9 cellular contexts compared by ENCODE assay signal in the genomic region with DNA sequence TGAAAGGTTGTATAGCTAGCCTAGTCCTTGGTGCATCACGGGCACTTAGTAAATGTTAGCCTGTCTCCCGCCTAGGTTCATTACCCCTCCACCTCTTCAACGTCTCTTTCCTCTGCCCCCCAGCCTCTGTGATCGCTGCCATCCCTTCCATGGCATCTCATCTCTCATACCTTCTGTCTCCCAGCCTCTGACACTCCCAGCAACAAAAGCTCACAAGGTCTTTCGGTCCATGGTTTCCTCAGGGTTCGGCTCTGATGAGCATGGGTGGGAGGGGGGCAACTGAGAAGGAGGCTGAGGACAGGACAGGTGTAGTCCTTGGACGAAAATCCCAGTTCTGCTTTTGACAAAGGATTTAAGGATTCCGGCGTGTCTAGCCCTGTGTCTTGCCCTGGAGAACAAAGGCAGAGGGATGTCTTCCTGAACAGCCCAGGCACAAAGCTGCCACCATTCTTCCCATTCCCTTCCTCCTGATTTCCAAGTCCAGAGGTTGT. TPM values are rescaled to one million over a fixed set of nuclear protein-coding genes. Genes with fewer than 3 reads are reported as not detected.
DNase-seq lines count a peak whose midpoint lies in the region; ATAC-seq, FAIRE-seq and TF ChIP-seq lines count a peak whose summit lies in the region.
"Had no signal": no experiment of that assay in that cellular context is flagged by ENCODE, and none has a peak within 500 bp of the region (broad histone marks: within the 10 kb centered on the region; RNA-seq: fewer than 3 reads in every experiment).

No MANE protein-coding gene starts in this region.

- no CpG with 5 or more reads among the region's 9 CpGs for WGBS in neuronal stem cell (ENCODE audit: extremely low coverage in 2 of 2, insufficient read length in 2 of 2, insufficient replicate concordance in 1 of 2), 2 donors

- H3K27ac Mint-ChIP-seq in IgD-negative memory B cell: peak overlapping the region; percentile 81 to 96 (median 90)
- peak overlapping the region; percentile 45 for H3K27ac Mint-ChIP-seq in central memory CD8-positive, alpha-beta T cell (ENCODE audit: low read depth)

- peak overlapping the region; percentile 56 for H3K27ac ChIP-seq in 22Rv1
- H3K27ac ChIP-seq in neuronal stem cell (replicated peaks; ENCODE audit: low read length): no peak overlapping the region

- no peak overlapping the region for H2BK12ac ChIP-seq in neuronal stem cell (ENCODE audit: low read length)

- H3K14ac ChIP-seq in neuronal stem cell (ENCODE audit: low read length): no peak overlapping the region

- no peaks in the 10 kb centered on the region for H3K36me3 ChIP-seq in neuronal stem cell (replicated peaks in 1 of 2; ENCODE audit: control insufficient read depth in 2 of 2, insufficient read depth in 2 of 2, low read length in 2 of 2)

- peaks cover 45 to 62% (median 59%) of the 10 kb centered on the region in 3 donors for H3K4me1 Mint-ChIP-seq in IgD-negative memory B cell
- H3K4me1 Mint-ChIP-seq in central memory CD8-positive, alpha-beta T cell: peaks cover 70% of the 10 kb centered on the region

- no peak overlapping the region for H2AK5ac ChIP-seq in neuronal stem cell (ENCODE audit: low read depth, low read length)

- no peak overlapping the region for H3K23ac ChIP-seq in neuronal stem cell (ENCODE audit: low read depth, low read length, poor library complexity)

- TF ChIP-seq CTCF in 22Rv1 (IDR thresholded peaks at IDR 0.05) (no peak), D721Med (IDR thresholded peaks at IDR 0.05; ENCODE audit: insufficient read depth, missing control alignments) (no peak)

- ATAC-seq in central memory CD8-positive, alpha-beta T cell (replicated peaks; ENCODE audit: extremely low read depth, poor library complexity, severe bottlenecking): no peak
- no peak for ATAC-seq in HG03097 (IDR thresholded peaks at IDR 0.05; ENCODE audit: low FRiP score, unreplicated experiment)
- ATAC-seq in SK-N-SH treated with all-trans-retinoic acid at 6 μM for 48 hours: no peak

- no peak overlapping the region for H3K4me2 ChIP-seq in neuronal stem cell (ENCODE audit: insufficient read depth, low read length, poor library complexity, severe bottlenecking)

- no peak overlapping the region for H3K9ac ChIP-seq in neuronal stem cell (ENCODE audit: low read depth, low read length, poor library complexity)

- peaks cover 12 to 20% of the 10 kb centered on the region in 2 donors for H3K4me1 ChIP-seq in neuronal stem cell (ENCODE audit: control insufficient read depth in 2 of 2, insufficient read depth in 1 of 2, low read depth in 1 of 2, low read length in 2 of 2)

- H3K4ac ChIP-seq in neuronal stem cell (ENCODE audit: low read length): no peak overlapping the region

- no peak for FAIRE-seq in D721Med (lab: Jason Lieb, UNC)

- H4K8ac ChIP-seq in neuronal stem cell (ENCODE audit: low read depth, low read length): no peak overlapping the region

- H3K27me3 Mint-ChIP-seq in IgD-negative memory B cell: no peaks in the 10 kb centered on the region
- H3K27me3 Mint-ChIP-seq in central memory CD8-positive, alpha-beta T cell: no peaks in the 10 kb centered on the region

- no peaks in the 10 kb centered on the region for H3K9me3 ChIP-seq in neuronal stem cell (replicated peaks in 1 of 2; ENCODE audit: control insufficient read depth in 2 of 2, insufficient read depth in 1 of 2, low read depth in 1 of 2, low read length in 2 of 2)

- H3K4me3 ChIP-seq in neuronal stem cell (ENCODE audit: low read length in 2 of 2): no peak overlapping the region

- no peak for DNase-seq in central memory CD8-positive, alpha-beta T cell (ENCODE audit: low spot score in 2 of 2)
- DNase-seq in neuronal stem cell (ENCODE audit: low spot score) (no peak), D721Med (ENCODE audit: insufficient read length, low spot score) (no peak)
- no peak for DNase-seq in effector CD8-positive, alpha-beta T cell (lab: John Stamatoyannopoulos, UW)

- no peak overlapping the region for H2BK120ac ChIP-seq in neuronal stem cell (ENCODE audit: low read depth, low read length)

- H2BK15ac ChIP-seq in neuronal stem cell (ENCODE audit: low read length): no peak overlapping the region

- H3K79me1 ChIP-seq in neuronal stem cell (ENCODE audit: low read depth, low read length): no peaks in the 10 kb centered on the region

- H2AFZ ChIP-seq in neuronal stem cell (ENCODE audit: low read length): peak overlapping the region; percentile 75

- H3K27me3 ChIP-seq in neuronal stem cell (ENCODE audit: control insufficient read depth in 3 of 3, insufficient read depth in 3 of 3, low read depth in 1 of 3, low read length in 3 of 3): no peaks in the 10 kb centered on the region

- H3K18ac ChIP-seq in neuronal stem cell (ENCODE audit: low read length): no peak overlapping the region

- H3K36me3 Mint-ChIP-seq in IgD-negative memory B cell: no peaks in the 10 kb centered on the region
- peaks cover 14% of the 10 kb centered on the region for H3K36me3 Mint-ChIP-seq in central memory CD8-positive, alpha-beta T cell (ENCODE audit: insufficient read depth)

- H4K91ac ChIP-seq in neuronal stem cell (ENCODE audit: low read depth, low read length, poor library complexity): no peak overlapping the region

- H3K9me3 Mint-ChIP-seq in IgD-negative memory B cell: no peaks in the 10 kb centered on the region
- no peaks in the 10 kb centered on the region for H3K9me3 Mint-ChIP-seq in central memory CD8-positive, alpha-beta T cell

- H2BK5ac ChIP-seq in neuronal stem cell (ENCODE audit: low read length): no peak overlapping the region

- peak overlapping the region in 3 of 4 donors; percentile 2 to 78 (median 78) for H3K4me3 Mint-ChIP-seq in IgD-negative memory B cell
- H3K4me3 Mint-ChIP-seq in central memory CD8-positive, alpha-beta T cell: peak overlapping the region; percentile 39

TF ChIP-seq in SK-N-SH treated with all-trans-retinoic acid at 6 μM for 48 hours, 23 proteins besides CTCF, POLR2A, EP300 and RAD21:
- no peak for TF ChIP-seq ISL1 (CRISPR knock-in tag; IDR thresholded peaks at IDR 0.05)
- TF ChIP-seq, protein P1, sequence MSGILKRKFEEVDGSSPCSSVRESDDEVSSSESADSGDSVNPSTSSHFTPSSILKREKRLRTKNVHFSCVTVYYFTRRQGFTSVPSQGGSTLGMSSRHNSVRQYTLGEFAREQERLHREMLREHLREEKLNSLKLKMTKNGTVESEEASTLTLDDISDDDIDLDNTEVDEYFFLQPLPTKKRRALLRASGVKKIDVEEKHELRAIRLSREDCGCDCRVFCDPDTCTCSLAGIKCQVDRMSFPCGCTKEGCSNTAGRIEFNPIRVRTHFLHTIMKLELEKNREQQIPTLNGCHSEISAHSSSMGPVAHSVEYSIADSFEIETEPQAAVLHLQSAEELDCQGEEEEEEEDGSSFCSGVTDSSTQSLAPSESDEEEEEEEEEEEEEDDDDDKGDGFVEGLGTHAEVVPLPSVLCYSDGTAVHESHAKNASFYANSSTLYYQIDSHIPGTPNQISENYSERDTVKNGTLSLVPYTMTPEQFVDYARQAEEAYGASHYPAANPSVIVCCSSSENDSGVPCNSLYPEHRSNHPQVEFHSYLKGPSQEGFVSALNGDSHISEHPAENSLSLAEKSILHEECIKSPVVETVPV (CRISPR knock-in tag; IDR thresholded peaks at IDR 0.05): no peak
- no peak for TF ChIP-seq ZC3H10 (CRISPR knock-in tag; IDR thresholded peaks at IDR 0.05)
- no peak for TF ChIP-seq CSDC2 (CRISPR knock-in tag; IDR thresholded peaks at IDR 0.05)
- TF ChIP-seq ZFP3 (CRISPR knock-in tag; IDR thresholded peaks at IDR 0.05): no peak
- no peak for TF ChIP-seq ESRRG (CRISPR knock-in tag; IDR thresholded peaks at IDR 0.05)
- TF ChIP-seq TCF4 (CRISPR knock-in tag; IDR thresholded peaks at IDR 0.05; ENCODE audit: borderline replicate concordance): no peak
- no peak for TF ChIP-seq BACH2 (CRISPR knock-in tag; IDR thresholded peaks at IDR 0.05; ENCODE audit: borderline replicate concordance)
- no peak for TF ChIP-seq ZNF565 (CRISPR knock-in tag; conservative IDR thresholded peaks at IDR 0.05; ENCODE audit: low read depth)
- TF ChIP-seq, protein P2, sequence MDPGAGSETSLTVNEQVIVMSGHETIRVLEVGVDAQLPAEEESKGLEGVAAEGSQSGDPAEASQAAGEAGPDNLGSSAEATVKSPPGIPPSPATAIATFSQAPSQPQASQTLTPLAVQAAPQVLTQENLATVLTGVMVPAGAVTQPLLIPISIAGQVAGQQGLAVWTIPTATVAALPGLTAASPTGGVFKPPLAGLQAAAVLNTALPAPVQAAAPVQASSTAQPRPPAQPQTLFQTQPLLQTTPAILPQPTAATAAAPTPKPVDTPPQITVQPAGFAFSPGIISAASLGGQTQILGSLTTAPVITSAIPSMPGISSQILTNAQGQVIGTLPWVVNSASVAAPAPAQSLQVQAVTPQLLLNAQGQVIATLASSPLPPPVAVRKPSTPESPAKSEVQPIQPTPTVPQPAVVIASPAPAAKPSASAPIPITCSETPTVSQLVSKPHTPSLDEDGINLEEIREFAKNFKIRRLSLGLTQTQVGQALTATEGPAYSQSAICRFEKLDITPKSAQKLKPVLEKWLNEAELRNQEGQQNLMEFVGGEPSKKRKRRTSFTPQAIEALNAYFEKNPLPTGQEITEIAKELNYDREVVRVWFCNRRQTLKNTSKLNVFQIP (CRISPR knock-in tag; IDR thresholded peaks at IDR 0.05; ENCODE audit: borderline replicate concordance, low read depth): no peak
- TF ChIP-seq RARB (CRISPR knock-in tag; IDR thresholded peaks at IDR 0.05): no peak

RNA-seq across cellular contexts. Expression of a gene that starts 16.7 kb away (rescaled TPM):
- polyA plus RNA-seq in IgD-negative memory B cell: 257 TPM
- polyA plus RNA-seq in neuronal stem cell (2013, experiment 1 of 2): 0.10 TPM
- polyA plus RNA-seq in neuronal stem cell (2013, experiment 2 of 2): 0.06 TPM
- polyA plus RNA-seq: neural cell had no signal

RNA-seq across cellular contexts. Expression of a gene that starts 47.1 kb away (rescaled TPM):
- polyA plus RNA-seq in IgD-negative memory B cell: not detected
- polyA plus RNA-seq in neuronal stem cell (2013, experiment 1 of 2): not detected
- polyA plus RNA-seq in neuronal stem cell (2013, experiment 2 of 2): not detected
- polyA plus RNA-seq: neural cell had no signal
